Comparison of ENCODE assay signal across 8 cellular contexts in genomic region chr7:149005427-149006344, GRCh38. TPM values are rescaled to one million over a fixed set of nuclear protein-coding genes. Genes with fewer than 3 reads are reported as not detected.
DNase-seq lines count a peak whose midpoint lies in the region; ATAC-seq and TF ChIP-seq lines count a peak whose summit lies in the region.

No MANE protein-coding gene starts in this region.

- H3K27ac ChIP-seq in RWPE2 (ENCODE audit: poor library complexity, severe bottlenecking) (no peak overlapping the region), prostate gland (no peak overlapping the region), vagina (no peak overlapping the region)

- H3K27me3 ChIP-seq in RWPE2 (ENCODE audit: insufficient read depth, poor library complexity, severe bottlenecking) (no peaks in the 10 kb centered on the region), prostate gland (replicated peaks; ENCODE audit: insufficient read depth) (no peaks in the 10 kb centered on the region), vagina (no peaks in the 10 kb centered on the region)

- intact Hi-C loops in Right ventricle myocardium inferior (cut with DNase I) (loop anchor here (1.0 kb wide), 2 partner anchors 60 to 85 kb away; partner anchors contain the start of gene ZNF786), prostate gland (cut with DNase I) (loop anchor here (2.0 to 5.0 kb wide), 2 partner anchors 62 to 85 kb away; partner anchors contain the start of gene ZNF786), vagina (cut with DNase I) (loop anchor here (10.0 kb wide), 1 partner anchor 59 kb away; no protein-coding TSS in a partner anchor)

- H3K4me1 ChIP-seq in RWPE2 (ENCODE audit: insufficient read depth, poor library complexity, severe bottlenecking) (no peaks in the 10 kb centered on the region), prostate gland (replicated peaks) (no peaks in the 10 kb centered on the region), vagina (no peaks in the 10 kb centered on the region)

- H3K4me3 ChIP-seq in RWPE2 (ENCODE audit: severe bottlenecking), result no peak overlapping the region
- H3K4me3 ChIP-seq in prostate gland, result no peak overlapping the region
- H3K4me3 ChIP-seq in vagina, result no peak overlapping the region

- DNase-seq in AG08396 (ENCODE audit: low spot score) (peak; percentile 73), RWPE2 (ENCODE audit: low spot score) (no peak), Right ventricle myocardium inferior (ENCODE audit: missing footprints) (peak; percentile 92), prostate gland (ENCODE audit: low spot score) (peak; percentile 75), vagina (ENCODE audit: extremely low spot score in 2 of 2) (no peak)
- DNase-seq in activated naive CD4-positive, alpha-beta T cell (lab: John Stamatoyannopoulos, UW), result peak; percentile 52 to 82 (median 81)

- ATAC-seq in GM18868 (IDR thresholded peaks at IDR 0.05; ENCODE audit: unreplicated experiment), result peak; percentile 87
- peak; percentile 59 for ATAC-seq in HG03558 (IDR thresholded peaks at IDR 0.05; ENCODE audit: extremely low read depth, unreplicated experiment)
- peak; percentile 49 for ATAC-seq in RWPE2 (ENCODE audit: low read depth)
- ATAC-seq in Right ventricle myocardium inferior, result peak; percentile 83

- TF ChIP-seq POLR2A in prostate gland (IDR thresholded peaks at IDR 0.05), result no peak
- TF ChIP-seq POLR2A in vagina (IDR thresholded peaks at IDR 0.05), result no peak

- WGBS in prostate gland, result 43% methylated on average over 20 of the region's 20 CpGs

- H3K36me3 ChIP-seq in RWPE2 (ENCODE audit: low read depth) (peaks cover 89% of the 10 kb centered on the region), prostate gland (peaks cover 12% of the 10 kb centered on the region in 2 donors), vagina (peaks cover 0 to 40% of the 10 kb centered on the region in 2 donors)

- TF ChIP-seq CTCF in RWPE2 (IDR thresholded peaks at IDR 0.05; ENCODE audit: poor library complexity, severe bottlenecking) (peak; percentile 80), prostate gland (IDR thresholded peaks at IDR 0.05) (peak; percentile 74 to 92 (median 80)), vagina (IDR thresholded peaks at IDR 0.05) (peak; percentile 87 to 92 (median 89))

- H3K9me3 ChIP-seq in RWPE2 (ENCODE audit: severe bottlenecking), result no peaks in the 10 kb centered on the region
- H3K9me3 ChIP-seq in prostate gland, result no peaks in the 10 kb centered on the region
- no peaks in the 10 kb centered on the region for H3K9me3 ChIP-seq in vagina

RNA-seq across cellular contexts. Expression of gene PDIA4, which starts 22.6 kb away (rescaled TPM):
- 48.7 TPM for total RNA-seq in Right ventricle myocardium inferior
- total RNA-seq in prostate gland, result 100 to 1,000 TPM; 125 to 262 TPM
- 69.5 TPM for total RNA-seq in vagina

Comparison
In these comparisons a context has a peak if more than half of its experiments do, and no peak if none do; other contexts are left out.
1. DNase-seq: peak in AG08396 (single experiment), activated naive CD4-positive, alpha-beta T cell (4 of 4), Right ventricle myocardium inferior (single experiment) and prostate gland (single experiment); none in RWPE2 (single experiment) and vagina (0 of 2).
2. Peak in every context shown above with its lines, with median percentiles within 50 percentile points of each other: ATAC-seq and CTCF ChIP-seq.